In genomic region chr14:92848941-92849340, GRCh38 we compare ENCODE assay signal across 15 cellular contexts. TPM values are rescaled to one million over a fixed set of nuclear protein-coding genes. Genes with fewer than 3 reads are reported as not detected.
DNase-seq lines count a peak whose midpoint lies in the region; ATAC-seq, FAIRE-seq and TF ChIP-seq lines count a peak whose summit lies in the region.
"Had no signal": no experiment of that assay in that cellular context is flagged by ENCODE, and none has a peak within 500 bp of the region (broad histone marks: within the 10 kb centered on the region; RNA-seq: fewer than 3 reads in every experiment).

No MANE protein-coding gene starts in this region.

- WGBS in K562 (ENCODE audit: insufficient coverage, low coverage, missing lambda C conversion rate): 4% methylated on average over 3 of the region's 3 CpGs

- H3K4me2 ChIP-seq in K562 (ENCODE audit: insufficient read depth, low read length): no peak overlapping the region

- no TSS peak for BruUV-seq in K562 (replicated peaks; lab: Mats Ljungman, UMichigan)

- in situ Hi-C loops in K562 (cut with MboI): no loop called here

- CTCF ChIA-PET in K562 (lab: Yijun Ruan, JAX; ENCODE audit: low intra/inter-chr PET ratio): no interaction called here

- no peak for FAIRE-seq in K562 (lab: Jason Lieb, UNC)
- FAIRE-seq: GM12878 had no signal

- no peaks in the 10 kb centered on the region for H3K9me1 ChIP-seq in K562 (ENCODE audit: control insufficient read depth, insufficient read depth, low read length)

- DNase-seq in DMS79 (lab: John Stamatoyannopoulos, UW) (peak; percentile 98), NCI-H1105 (lab: John Stamatoyannopoulos, UW) (peak; percentile 96), NCI-H2196 treated with DMSO at 0.1 percent for 48 hours (lab: John Stamatoyannopoulos, UW; ENCODE audit: unreplicated experiment) (peak; percentile 6), K562 (ENCODE audit: extremely low read depth in 1 of 4, low spot score in 3 of 4) (no peak), AG08396 (ENCODE audit: low spot score) (no peak), SIG-M5 (lab: John Stamatoyannopoulos, UW) (no peak), epidermal melanocyte (ENCODE audit: insufficient read length, low spot score) (no peak), T1000 (lab: John Stamatoyannopoulos, UW) (no peak)
- DNase-seq: activated CD8-positive, alpha-beta memory T cell treated with anti-CD3 and anti-CD28 coated beads, Interleukin-2, amount 10 ng/mL, durations not matched to agents 7 days and 5 days; activated naive CD4-positive, alpha-beta T cell treated with Interleukin-2 at 50 U/mL for 16 hours; EL; stimulated activated CD4-positive, alpha-beta T cell treated with anti-CD3 and anti-CD28 coated beads, Interleukin-1b, Interleukin-23, amount 100 ng/mL, for 48 hours had no signal

- no peaks in the 10 kb centered on the region for H3K79me2 ChIP-seq in K562 (ENCODE audit: control insufficient read depth, insufficient read depth, low read length)

- no peaks in the 10 kb centered on the region for H3K9me3 ChIP-seq in K562 (replicated peaks; ENCODE audit: control insufficient read depth, insufficient read depth, low read depth, low read length)
- H3K9me3 ChIP-seq: right atrium auricular region had no signal

- POLR2A ChIA-PET in K562 (lab: Yijun Ruan, JAX): no interaction called here

- H3K36me3 ChIP-seq in K562 (ENCODE audit: control insufficient read depth, insufficient read depth, low read length): no peaks in the 10 kb centered on the region
- H3K36me3 ChIP-seq: right atrium auricular region had no signal

- no peak overlapping the region for H2AFZ ChIP-seq in K562 (ENCODE audit: low read depth, low read length)

- H3K4me1 ChIP-seq in K562 (replicated peaks in 1 of 2; ENCODE audit: control insufficient read depth in 2 of 2, insufficient read depth in 2 of 2, low read length in 2 of 2): peaks cover 0 to 5% of the 10 kb centered on the region in 2 experiments; a peak in 4 of 5 replicates

- TF ChIP-seq RAD21 in K562 (CRISPR knock-in tag; conservative IDR thresholded peaks at IDR 0.05 in 1 of 2, IDR thresholded peaks at IDR 0.05 in 1 of 2): no peak

- no peak for ATAC-seq in K562
- ATAC-seq: activated CD8-positive, alpha-beta memory T cell treated with anti-CD3 and anti-CD28 coated beads, Interleukin-2, amount 10 ng/mL, durations not matched to agents 7 days and 5 days; GM12878 had no signal

- TF ChIP-seq POLR2A in K562 (conservative IDR thresholded peaks at IDR 0.05): no peak

- intact Hi-C loops in K562 (cut with micrococcal nuclease): no loop called here

- TF ChIP-seq CTCF in K562 (IDR thresholded peaks at IDR 0.05 in 2 of 3, conservative IDR thresholded peaks at IDR 0.05 in 1 of 3; ENCODE audit: insufficient read depth in 2 of 3, low read depth in 1 of 3, low read length in 3 of 3): no peak

- no peaks in the 10 kb centered on the region for H4K20me1 ChIP-seq in K562 (replicated peaks; ENCODE audit: control insufficient read depth, insufficient read depth, low read length)

- no peak overlapping the region for H3K4me3 ChIP-seq in K562
- H3K4me3 ChIP-seq: GM12878, lung, right atrium auricular region had no signal

- H3K27ac ChIP-seq in K562 (ENCODE audit: extremely low read depth, low read depth, low read length): no peak overlapping the region
- H3K27ac ChIP-seq: right atrium auricular region had no signal

- H3K27me3 ChIP-seq in K562 (ENCODE audit: control insufficient read depth in 2 of 2, insufficient read depth in 2 of 2, low read length in 2 of 2): no peaks in the 10 kb centered on the region
- H3K27me3 ChIP-seq: right atrium auricular region had no signal

- no peak overlapping the region for H3K9ac ChIP-seq in K562 (ENCODE audit: insufficient read depth in 1 of 2, low read depth in 2 of 2, low read length in 2 of 2)

- TF ChIP-seq EP300 in K562 (IDR thresholded peaks at IDR 0.05; ENCODE audit: low read length): no peak

TF ChIP-seq in K562, 482 proteins besides CTCF, POLR2A, EP300 and RAD21:
- TF ChIP-seq MLX (CRISPR knock-in tag; conservative IDR thresholded peaks at IDR 0.05) (no peak), ZNF644 (tag; IDR thresholded peaks at IDR 0.05; ENCODE audit: low read depth) (no peak), ZNF830 (CRISPR knock-in tag; IDR thresholded peaks at IDR 0.05) (no peak), MEIS2 (IDR thresholded peaks at IDR 0.05; ENCODE audit: partially characterized antibody) (peak; percentile 59)

RNA-seq across cellular contexts. Expression of gene GOLGA5, which starts 54.8 kb away (rescaled TPM):
- 13.0 and 24.3 TPM in 2 replicates for total RNA-seq in K562 (2011; cell fraction: chromatin; rRNA removed; ENCODE audit: low replicate concordance)
- 8.0 and 8.6 TPM in 2 replicates for total RNA-seq in K562 (2011; cell fraction: nucleolus; rRNA removed)
- 10.9 and 13.4 TPM in 2 replicates for total RNA-seq in K562 (2011; cell fraction: nucleoplasm; rRNA removed)
- total RNA-seq in K562 (2014; rRNA removed): 11.6 and 12.0 TPM in 2 replicates
- 16.9 and 19.4 TPM in 2 replicates for total RNA-seq in K562 (2014; rRNA removed; fragmentation: Illumina TruSeq; extraction: Trizol)
- 15.0 and 15.3 TPM in 2 replicates for total RNA-seq in K562 (2015; rRNA removed; fragmentation: Illumina TruSeq; extraction: Trizol)
- total RNA-seq in K562 (2021): 11.1 and 12.0 TPM in 2 replicates
- polyA plus RNA-seq in K562 (2011; rRNA removed): 19.6 and 21.6 TPM in 2 replicates
- polyA plus RNA-seq in K562 (2011; cell fraction: cytosol; rRNA removed): 5.2 and 11.0 TPM in 2 replicates
- 5.0 and 9.6 TPM in 2 replicates for polyA plus RNA-seq in K562 (2011; cell fraction: nucleus; rRNA removed)
- polyA plus RNA-seq in K562 (2012): 9.5 and 12.7 TPM in 2 replicates
- polyA plus RNA-seq in K562 (2014; fragmentation: Illumina TruSeq; extraction: Trizol): 15.5 and 18.9 TPM in 2 replicates
- 1 to 10 TPM; 5.7 to 7.3 TPM for polyA plus RNA-seq in K562 (2014; fragmentation: Nextera tagmentation; extraction: Ambion mirVana)
- polyA plus RNA-seq in K562 (2014; rRNA removed): 12.7 and 14.2 TPM in 2 replicates
- 16.9 and 29.5 TPM in 2 replicates for polyA minus RNA-seq in K562 (2011; rRNA and poly(A)+ RNA removed)
- polyA minus RNA-seq in K562 (2011; cell fraction: cytosol; rRNA and poly(A)+ RNA removed): 11.5 and 13.6 TPM in 2 replicates
- polyA minus RNA-seq in K562 (2011; cell fraction: nucleus; rRNA and poly(A)+ RNA removed): 6.1 and 19.2 TPM in 2 replicates

Comparison
In these comparisons a context has a peak if more than half of its experiments do, and no peak if none do; other contexts are left out.
1. DNase-seq: peak in DMS79 (single experiment), NCI-H1105 (single experiment) and NCI-H2196 treated with DMSO at 0.1 percent for 48 hours (single experiment); none in K562 (0 of 4), AG08396 (single experiment), SIG-M5 (single experiment), epidermal melanocyte (single experiment) and T1000 (single experiment).